In the genomic region with DNA sequence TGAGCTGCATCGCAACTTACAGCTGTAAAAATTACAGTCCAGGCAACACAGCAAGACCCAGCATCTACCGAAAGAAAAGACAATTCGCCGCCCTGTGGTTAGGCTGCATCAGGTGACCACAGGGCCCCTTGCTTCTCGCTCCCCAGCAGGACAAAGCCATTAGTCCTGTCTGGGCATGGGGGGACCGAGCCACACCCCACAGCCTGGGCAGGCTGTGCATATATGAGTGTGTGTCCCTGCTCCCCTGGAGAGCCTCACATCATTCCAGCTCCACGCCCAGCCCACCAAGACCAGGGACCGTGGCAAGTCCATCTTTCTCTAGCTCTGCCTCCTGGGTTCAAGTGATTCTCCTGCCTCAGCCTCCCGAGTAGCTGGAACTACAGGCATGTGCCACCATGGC, we compare ENCODE assay signal across 23 cellular contexts.
"Had no signal": no experiment of that assay in that cellular context is flagged by ENCODE, and none has a peak within 500 bp of the region (broad histone marks: within the 10 kb centered on the region; RNA-seq: fewer than 3 reads in every experiment).

No MANE protein-coding gene starts in this region.

- H3K4me1 Mint-ChIP-seq: activated B cell treated with CpG ODN at 0.5 μM for 24 hours; activated CD8-positive, alpha-beta memory T cell treated with anti-CD3 and anti-CD28 coated beads, Interleukin-2, amount 10 ng/mL, durations not matched to agents 7 days and 5 days; immature natural killer cell; mesothelial cell of epicardium; naive B cell had no signal

- DNase-seq: activated B cell treated with CpG ODN at 0.5 μM for 24 hours; activated CD4-positive, alpha-beta T cell treated with anti-CD3 and anti-CD28 coated beads, Interleukin-2, amount 50 U/mL, for 1 hour; activated CD8-positive, alpha-beta memory T cell treated with anti-CD3 and anti-CD28 coated beads, Interleukin-2, amount 10 ng/mL, durations not matched to agents 7 days and 5 days; activated CD8-positive, alpha-beta T cell treated with anti-CD3 and anti-CD28 coated beads for 36 hours; activated naive CD4-positive, alpha-beta T cell; activated T-cell treated with anti-CD3 and anti-CD28 coated beads for 4 hours; activated T-cell treated with anti-CD3 and anti-CD28 coated beads, Interleukin-2, amount 50 U/mL, for 72 hours; cerebellar nuclear complex; colonic mucosa; effector memory CD4-positive, alpha-beta T cell; hypothalamus; immature natural killer cell; kidney; left colon; mammary epithelial cell; naive B cell; right lobe of liver; stimulated activated CD4-positive, alpha-beta T cell treated with anti-CD3 and anti-CD28 coated beads, Interleukin-2, amount 100 ng/mL, for 48 hours; stimulated activated naive CD4-positive, alpha-beta T cell treated with Interleukin-2 at 50 U/mL for 16 hours had no signal

- ATAC-seq: activated CD8-positive, alpha-beta memory T cell treated with anti-CD3 and anti-CD28 coated beads, Interleukin-2, amount 10 ng/mL, durations not matched to agents 7 days and 5 days; activated CD8-positive, alpha-beta T cell treated with anti-CD3 and anti-CD28 coated beads for 36 hours; activated naive CD4-positive, alpha-beta T cell treated with anti-CD3 and anti-CD28 coated beads, Interleukin-2, amount 50 U/mL, for 72 hours; activated T-cell treated with anti-CD3 and anti-CD28 coated beads, Interleukin-2, amount 50 U/mL, for 72 hours; left colon; right lobe of liver had no signal

- H3K36me3 Mint-ChIP-seq: activated CD8-positive, alpha-beta memory T cell treated with anti-CD3 and anti-CD28 coated beads, Interleukin-2, amount 10 ng/mL, durations not matched to agents 7 days and 5 days; activated naive CD4-positive, alpha-beta T cell treated with anti-CD3 and anti-CD28 coated beads, Interleukin-2, amount 50 U/mL, for 72 hours; immature natural killer cell; mesothelial cell of epicardium; naive B cell; neural progenitor cell had no signal

- H3K27me3 Mint-ChIP-seq: activated CD8-positive, alpha-beta T cell treated with anti-CD3 and anti-CD28 coated beads for 36 hours had no signal

- H3K4me3 Mint-ChIP-seq: activated B cell treated with CpG ODN at 0.5 μM for 24 hours; activated CD8-positive, alpha-beta memory T cell treated with anti-CD3 and anti-CD28 coated beads, Interleukin-2, amount 10 ng/mL, durations not matched to agents 7 days and 5 days; activated CD8-positive, alpha-beta T cell treated with anti-CD3 and anti-CD28 coated beads for 36 hours; activated T-cell treated with anti-CD3 and anti-CD28 coated beads, Interleukin-2, amount 50 U/mL, for 72 hours; immature natural killer cell; mesothelial cell of epicardium; naive B cell; neural progenitor cell; T-helper 2 cell treated with Interferon-gamma antibody and Interleukin-4, amounts not matched to agents 5 μg/mL and 100 μg/mL, for 36 hours had no signal

- H3K9me3 Mint-ChIP-seq: activated B cell treated with CpG ODN at 0.5 μM for 24 hours; activated CD8-positive, alpha-beta T cell treated with anti-CD3 and anti-CD28 coated beads for 36 hours; activated naive CD4-positive, alpha-beta T cell treated with anti-CD3 and anti-CD28 coated beads, Interleukin-2, amount 50 U/mL, for 72 hours; activated T-cell treated with anti-CD3 and anti-CD28 coated beads, Interleukin-2, amount 50 U/mL, for 72 hours; immature natural killer cell; mesothelial cell of epicardium; naive B cell; T-helper 2 cell treated with Interferon-gamma antibody and Interleukin-4, amounts not matched to agents 5 μg/mL and 100 μg/mL, for 36 hours had no signal

- H3K27ac Mint-ChIP-seq: activated B cell treated with CpG ODN at 0.5 μM for 24 hours; activated CD8-positive, alpha-beta memory T cell treated with anti-CD3 and anti-CD28 coated beads, Interleukin-2, amount 10 ng/mL, durations not matched to agents 7 days and 5 days; activated CD8-positive, alpha-beta T cell treated with anti-CD3 and anti-CD28 coated beads for 36 hours; activated naive CD4-positive, alpha-beta T cell treated with anti-CD3 and anti-CD28 coated beads, Interleukin-2, amount 50 U/mL, for 72 hours; activated T-cell treated with anti-CD3 and anti-CD28 coated beads, Interleukin-2, amount 50 U/mL, for 72 hours; immature natural killer cell; mesothelial cell of epicardium; neural progenitor cell; T-helper 2 cell treated with Interferon-gamma antibody and Interleukin-4, amounts not matched to agents 5 μg/mL and 100 μg/mL, for 36 hours had no signal
